28 cellular contexts compared by ENCODE assay signal in genomic region chr15:98746375-98746679, GRCh38.
DNase-seq lines count a peak whose midpoint lies in the region; ATAC-seq and TF ChIP-seq lines count a peak whose summit lies in the region.
"Had no signal": no experiment of that assay in that cellular context is flagged by ENCODE, and none has a peak within 500 bp of the region (broad histone marks: within the 10 kb centered on the region; RNA-seq: fewer than 3 reads in every experiment).

No MANE protein-coding gene starts in this region.

- in situ Hi-C loops in HAP-1 (cut with MboI; ENCODE audit: low sequenced_read_pairs), result no loop called here

- TF ChIP-seq POLR2A in stomach (IDR thresholded peaks at IDR 0.05), result no peak

- intact Hi-C loops in stomach (cut with DNase I; ENCODE audit: low total_unique reads), result loop anchor here (10.0 kb wide), 1 partner anchor 72 kb away; no protein-coding TSS in a partner anchor

- no peak for ATAC-seq in T-helper 17 cell
- ATAC-seq: lower lobe of right lung had no signal

- peak overlapping the region; percentile 19 for H3K27ac Mint-ChIP-seq in T-helper 17 cell
- H3K27ac Mint-ChIP-seq: activated B cell treated with CpG ODN at 0.5 μM for 24 hours; activated naive CD8-positive, alpha-beta T cell; CD4-positive, alpha-beta memory T cell; stimulated activated naive CD8-positive, alpha-beta T cell treated with anti-CD3 and anti-CD28 coated beads, Interleukin-15, Interleukin-2, amounts not matched to agents 100 ng/mL and 50 ng/mL, for 24 hours had no signal

- H3K9me3 ChIP-seq in T-helper 17 cell (ENCODE audit: control insufficient read depth, low read length, poor library complexity, severe bottlenecking) (no peaks in the 10 kb centered on the region), stomach (no peaks in the 10 kb centered on the region), HAP-1 (no peaks in the 10 kb centered on the region), BE2C (no peaks in the 10 kb centered on the region)
- H3K9me3 ChIP-seq: lower lobe of right lung, sigmoid colon, transverse colon had no signal

- TF ChIP-seq EP300 in stomach (IDR thresholded peaks at IDR 0.05), result no peak

- no peak overlapping the region for H3K4me3 Mint-ChIP-seq in T-helper 17 cell
- H3K4me3 Mint-ChIP-seq: activated B cell treated with CpG ODN at 0.5 μM for 24 hours; activated naive CD8-positive, alpha-beta T cell; neural crest cell; stimulated activated naive CD8-positive, alpha-beta T cell treated with anti-CD3 and anti-CD28 coated beads, Interleukin-15, Interleukin-2, amounts not matched to agents 100 ng/mL and 50 ng/mL, for 24 hours had no signal

- H3K4me3 ChIP-seq in stomach (no peak overlapping the region), HAP-1 (no peak overlapping the region), BE2C (ENCODE audit: low read depth, low read length) (no peak overlapping the region)
- H3K4me3 ChIP-seq: GM23248, lower lobe of right lung, sigmoid colon, transverse colon had no signal

- peaks cover 17% of the 10 kb centered on the region for H3K27me3 Mint-ChIP-seq in T-helper 17 cell
- H3K27me3 Mint-ChIP-seq: activated B cell treated with CpG ODN at 0.5 μM for 24 hours; activated naive CD8-positive, alpha-beta T cell; stimulated activated naive CD8-positive, alpha-beta T cell treated with anti-CD3 and anti-CD28 coated beads, Interleukin-15, Interleukin-2, amounts not matched to agents 100 ng/mL and 50 ng/mL, for 24 hours had no signal

- H3K27me3 ChIP-seq in stomach, result no peaks in the 10 kb centered on the region
- no peaks in the 10 kb centered on the region for H3K27me3 ChIP-seq in HAP-1 (ENCODE audit: low read depth)
- no peaks in the 10 kb centered on the region for H3K27me3 ChIP-seq in BE2C
- H3K27me3 ChIP-seq: sigmoid colon, transverse colon had no signal

- peaks cover 27% of the 10 kb centered on the region for H3K4me1 Mint-ChIP-seq in T-helper 17 cell

- H3K27ac ChIP-seq in stomach, result peak overlapping the region in 3 of 5 donors; percentile 0 to 28 (median 4)
- H3K27ac ChIP-seq: 22Rv1, GM23248, lower lobe of right lung, sigmoid colon had no signal

- DNase-seq in DMS53 (lab: John Stamatoyannopoulos, UW), result peak; percentile 15
- DNase-seq in DMS53 treated with DMSO at 0.1 percent for 48 hours (lab: John Stamatoyannopoulos, UW; ENCODE audit: unreplicated experiment), result no peak
- DNase-seq in T-helper 17 cell, result no peak
- DNase-seq in islet precursor cell, result peak; percentile 55
- DNase-seq in stomach, result no peak
- no peak for DNase-seq in HAP-1 (ENCODE audit: low spot score in 2 of 2)
- DNase-seq in NCI-H1417 (lab: John Stamatoyannopoulos, UW), result no peak
- DNase-seq in BE2C, result no peak
- DNase-seq: activated B cell treated with CpG ODN at 0.5 μM for 24 hours; activated CD4-positive, alpha-beta T cell treated with anti-CD3 and anti-CD28 coated beads, Interleukin-2, amount 50 U/mL, for 48 hours; activated CD8-positive, alpha-beta memory T cell treated with anti-CD3 and anti-CD28 coated beads, Interleukin-2, amount 50 U/mL, for 4 hours; CD4-positive, alpha-beta memory T cell; cerebellar nuclear complex; GM23248; hypothalamus; lower lobe of right lung; NCI-H1048; NCI-H2029; NCI-H2227 treated with DMSO at 0.1 percent for 48 hours; NCI-H774; sigmoid colon; stimulated activated CD4-positive, alpha-beta T cell treated with anti-CD3 and anti-CD28 coated beads, Interleukin-15, amount 100 ng/mL, for 24 hours; T-helper 9 cell; transverse colon had no signal

- peaks cover 18 to 87% (median 67%) of the 10 kb centered on the region in 4 donors for H3K4me1 ChIP-seq in stomach
- H3K4me1 ChIP-seq in HAP-1, result no peaks in the 10 kb centered on the region
- peaks cover 54% of the 10 kb centered on the region for H3K4me1 ChIP-seq in BE2C

- 37 to 72% (median 49%) methylated on average over 3 of the region's 3 CpGs for WGBS in stomach, 5 donors

- H3K36me3 ChIP-seq in stomach (no peaks in the 10 kb centered on the region), HAP-1 (replicated peaks) (no peaks in the 10 kb centered on the region), BE2C (no peaks in the 10 kb centered on the region; the same call in 1 of the 2 replicates)
- H3K36me3 ChIP-seq: lower lobe of right lung, sigmoid colon, transverse colon had no signal

- H3K36me3 Mint-ChIP-seq in T-helper 17 cell (ENCODE audit: low read depth), result peaks cover 4% of the 10 kb centered on the region
- H3K36me3 Mint-ChIP-seq: CD4-positive, alpha-beta memory T cell had no signal

- TF ChIP-seq CTCF in stomach (IDR thresholded peaks at IDR 0.05) (no peak), BE2C (IDR thresholded peaks at IDR 0.05; ENCODE audit: low read depth, low read length) (no peak)

Comparison
In these comparisons a context has a peak if more than half of its experiments do, and no peak if none do; other contexts are left out.
1. DNase-seq: peak in DMS53 (single experiment) and islet precursor cell (single experiment); none in DMS53 treated with DMSO at 0.1 percent for 48 hours (single experiment), T-helper 17 cell (0 of 3), stomach (single experiment), HAP-1 (0 of 2), NCI-H1417 (0 of 3) and BE2C (single experiment).